In genomic region chr12:110114596-110114995, GRCh38 we compare ENCODE assay signal across 14 cellular contexts.
"Had no signal": no experiment of that assay in that cellular context is flagged by ENCODE, and none has a peak within 500 bp of the region (broad histone marks: within the 10 kb centered on the region; RNA-seq: fewer than 3 reads in every experiment).

No MANE protein-coding gene starts in this region.

- ATAC-seq: natural killer cell had no signal

- H3K27me3 ChIP-seq: brain microvascular endothelial cell, thyroid gland had no signal

- H3K9me3 Mint-ChIP-seq: natural killer cell had no signal

- DNase-seq: activated CD4-positive, alpha-beta T cell treated with anti-CD3 and anti-CD28 coated beads for 48 hours; activated naive CD4-positive, alpha-beta T cell treated with anti-CD3 and anti-CD28 coated beads, Interleukin-2, amount 50 U/mL, for 16 hours; amniotic stem cell; brain microvascular endothelial cell; hippocampal formation; kidney glomerular epithelial cell; natural killer cell; nucleus accumbens; stimulated activated CD4-positive, alpha-beta T cell treated with anti-CD3 and anti-CD28 coated beads, Interleukin-4, amount 100 ng/mL, for 4 hours; T1000; thyroid gland; WERI-Rb-1 had no signal

- H3K4me1 Mint-ChIP-seq: natural killer cell had no signal

- H3K36me3 Mint-ChIP-seq: natural killer cell had no signal

- H3K9me3 ChIP-seq: thyroid gland had no signal

- H3K4me3 ChIP-seq: thyroid gland had no signal

- H3K27ac Mint-ChIP-seq: activated T-helper 2 cell treated with anti-CD3 and anti-CD28 coated beads, Interferon-gamma antibody, Interleukin-2, Interleukin-4, amounts not matched to agents 10 μg/mL and 5 μg/mL and 100 μg/mL, durations not matched to agents 14 hours and 24 hours and 36 hours; natural killer cell had no signal

- H3K27ac ChIP-seq: brain microvascular endothelial cell, RWPE1, thyroid gland, WERI-Rb-1 had no signal

- H3K4me3 Mint-ChIP-seq: natural killer cell had no signal

- H3K36me3 ChIP-seq: brain microvascular endothelial cell, thyroid gland, WERI-Rb-1 had no signal
